9 cellular contexts compared by ENCODE assay signal in genomic region chr10:50470345-50470744, GRCh38.
DNase-seq lines count a peak whose midpoint lies in the region; ATAC-seq and TF ChIP-seq lines count a peak whose summit lies in the region.
"Had no signal": no experiment of that assay in that cellular context is flagged by ENCODE, and none has a peak within 500 bp of the region (broad histone marks: within the 10 kb centered on the region; RNA-seq: fewer than 3 reads in every experiment).

No MANE protein-coding gene starts in this region.

- H3K4me3 ChIP-seq in lower lobe of right lung, result no peak overlapping the region
- no peak overlapping the region for H3K4me3 ChIP-seq in Peyer's patch

- DNase-seq in NAMALWA (ENCODE audit: low spot score) (peak; percentile 43), lower lobe of right lung (no peak), Peyer's patch (no peak), NCI-H2029 treated with DMSO at 0.1 percent for 48 hours (lab: John Stamatoyannopoulos, UW) (no peak), HUDEP-2 (lab: John Stamatoyannopoulos, UW; ENCODE audit: unreplicated experiment in 76 of 76) (no peak)
- DNase-seq: activated CD4-positive, alpha-beta T cell treated with anti-CD3 and anti-CD28 coated beads for 48 hours had no signal

- H3K4me1 ChIP-seq in lower lobe of right lung (peaks cover 22% of the 10 kb centered on the region), Peyer's patch (peaks cover 0 to 22% (median 2%) of the 10 kb centered on the region in 4 donors)

- H3K27me3 ChIP-seq in lower lobe of right lung (ENCODE audit: low read depth) (no peaks in the 10 kb centered on the region), Peyer's patch (no peaks in the 10 kb centered on the region)

- intact Hi-C loops in lower lobe of right lung (cut with DNase I), result no loop called here

- no peak for TF ChIP-seq CTCF in lower lobe of right lung (IDR thresholded peaks at IDR 0.05)
- no peak for TF ChIP-seq CTCF in Peyer's patch (IDR thresholded peaks at IDR 0.05)

- ATAC-seq in GM18505 (IDR thresholded peaks at IDR 0.05; ENCODE audit: unreplicated experiment) (peak; percentile 62), GM21825 (IDR thresholded peaks at IDR 0.05; ENCODE audit: unreplicated experiment) (peak; percentile 70), lower lobe of right lung (peak; percentile 13 to 24), HG03457 (IDR thresholded peaks at IDR 0.05; ENCODE audit: unreplicated experiment) (no peak)

- no peaks in the 10 kb centered on the region for H3K9me3 ChIP-seq in lower lobe of right lung
- H3K9me3 ChIP-seq in Peyer's patch, result no peaks in the 10 kb centered on the region

- peak overlapping the region; percentile 15 for H3K27ac ChIP-seq in lower lobe of right lung
- no peak overlapping the region for H3K27ac ChIP-seq in Peyer's patch

- no peaks in the 10 kb centered on the region for H3K36me3 ChIP-seq in lower lobe of right lung
- H3K36me3 ChIP-seq in Peyer's patch, result no peaks in the 10 kb centered on the region

- TF ChIP-seq POLR2A in GM18505 (IDR thresholded peaks at IDR 0.05; ENCODE audit: borderline replicate concordance, extremely low read depth, insufficient read depth, insufficient read length), result no peak
- TF ChIP-seq POLR2A in Peyer's patch (IDR thresholded peaks at IDR 0.05), result no peak
